8 cellular contexts compared by ENCODE assay signal in genomic region chr17:7403043-7403901, GRCh38.
A peak's percentile ranks its signal among the peaks of the same experiment; 100 is the strongest.
DNase-seq lines count a peak whose midpoint lies in the region; ATAC-seq and FAIRE-seq lines count a peak whose summit lies in the region.

No MANE protein-coding gene starts in this region.

- H3K9me3 Mint-ChIP-seq in T-helper 2 cell treated with Interferon-gamma antibody and Interleukin-4, amounts not matched to agents 5 μg/mL and 100 μg/mL, for 36 hours = no peaks in the 10 kb centered on the region

- H3K4me1 ChIP-seq in BLaER1 treated with 17β-estradiol and CSF1 and Interleukin-3, amounts not matched to agents 10 nM and 100 nM = peaks cover 21 to 44% (median 31%) of the 10 kb centered on the region in 10 experiments
- H3K4me1 ChIP-seq in endocrine pancreas (ENCODE audit: control insufficient read depth, insufficient read depth, low read length) (peaks cover 6% of the 10 kb centered on the region), mucosa of stomach (ENCODE audit: control insufficient read depth, insufficient read depth, low read length) (peaks cover 8% of the 10 kb centered on the region)

- peak overlapping the region; percentile 63 to 82 (median 78) for H3K4me3 ChIP-seq in BLaER1 treated with 17β-estradiol and CSF1 and Interleukin-3, amounts not matched to agents 10 nM and 100 nM
- H3K4me3 ChIP-seq in endocrine pancreas (ENCODE audit: control insufficient read depth, insufficient read depth, low read length) (no peak overlapping the region), mucosa of stomach (ENCODE audit: low read length) (peak overlapping the region; percentile 10)

- peak overlapping the region; percentile 26 to 83 (median 76); a peak in 21 of 22 replicates for H3K27ac ChIP-seq in BLaER1 treated with 17β-estradiol and CSF1 and Interleukin-3, amounts not matched to agents 10 nM and 100 nM

- peak overlapping the region; percentile 88 for H3K27ac Mint-ChIP-seq in T-helper 2 cell treated with Interferon-gamma antibody and Interleukin-4, amounts not matched to agents 5 μg/mL and 100 μg/mL, for 36 hours

- H3K27me3 Mint-ChIP-seq in T-helper 2 cell treated with Interferon-gamma antibody and Interleukin-4, amounts not matched to agents 5 μg/mL and 100 μg/mL, for 36 hours (ENCODE audit: low read depth) = peaks cover 20% of the 10 kb centered on the region

- H3K4me3 Mint-ChIP-seq in T-helper 2 cell treated with Interferon-gamma antibody and Interleukin-4, amounts not matched to agents 5 μg/mL and 100 μg/mL, for 36 hours = peak overlapping the region; percentile 97

- H3K27me3 ChIP-seq in BLaER1 treated with 17β-estradiol and CSF1 and Interleukin-3, amounts not matched to agents 10 nM and 100 nM = no peaks in the 10 kb centered on the region
- H3K27me3 ChIP-seq in endocrine pancreas (ENCODE audit: control insufficient read depth, insufficient read depth, low read length) = no peaks in the 10 kb centered on the region
- peaks cover 23% of the 10 kb centered on the region for H3K27me3 ChIP-seq in mucosa of stomach (ENCODE audit: control insufficient read depth, insufficient read depth, low read length)

- no peak for DNase-seq in T-helper 2 cell treated with Interferon-gamma antibody and Interleukin-4, amounts not matched to agents 5 μg/mL and 100 μg/mL, for 36 hours (ENCODE audit: low spot score)
- DNase-seq in urothelium cell line (ENCODE audit: low spot score) = peak; percentile 56
- DNase-seq in NCI-H187 (lab: John Stamatoyannopoulos, UW) = no peak

- H3K9me3 ChIP-seq in BLaER1 treated with 17β-estradiol and CSF1 and Interleukin-3, amounts not matched to agents 10 nM and 100 nM (replicated peaks in 1 of 11) = no peaks in the 10 kb centered on the region
- H3K9me3 ChIP-seq in endocrine pancreas (ENCODE audit: control insufficient read depth, low read length) (no peaks in the 10 kb centered on the region), mucosa of stomach (ENCODE audit: control insufficient read depth, low read length) (no peaks in the 10 kb centered on the region)

- no peak for FAIRE-seq in urothelium cell line (lab: Jason Lieb, UNC)

- peaks cover 0 to 12% (median 0%) of the 10 kb centered on the region in 11 experiments; a peak in 2 of 22 replicates for H4K20me1 ChIP-seq in BLaER1 treated with 17β-estradiol and CSF1 and Interleukin-3, amounts not matched to agents 10 nM and 100 nM

- peaks cover 0 to under 1% (median 0%) of the 10 kb centered on the region in 11 experiments; a peak in 3 of 22 replicates for H3K36me3 ChIP-seq in BLaER1 treated with 17β-estradiol and CSF1 and Interleukin-3, amounts not matched to agents 10 nM and 100 nM
- H3K36me3 ChIP-seq in endocrine pancreas (ENCODE audit: control insufficient read depth, insufficient read depth, low read length) (no peaks in the 10 kb centered on the region), mucosa of stomach (ENCODE audit: control insufficient read depth, insufficient read depth, low read length) (no peaks in the 10 kb centered on the region)

- H3K9ac ChIP-seq in BLaER1 treated with 17β-estradiol and CSF1 and Interleukin-3, amounts not matched to agents 10 nM and 100 nM = peak overlapping the region; percentile 76 to 87 (median 83)
- peak overlapping the region; percentile 60 for H3K9ac ChIP-seq in endocrine pancreas (ENCODE audit: control insufficient read depth, insufficient read depth, low read length)
- H3K9ac ChIP-seq in mucosa of stomach (ENCODE audit: low read length) = peak overlapping the region; percentile 70

- ATAC-seq in HG02571 (IDR thresholded peaks at IDR 0.05; ENCODE audit: unreplicated experiment) = peak; percentile 3
- no peak for ATAC-seq in HG02884 (IDR thresholded peaks at IDR 0.05; ENCODE audit: unreplicated experiment)

- peaks cover 4% of the 10 kb centered on the region for H3K36me3 Mint-ChIP-seq in T-helper 2 cell treated with Interferon-gamma antibody and Interleukin-4, amounts not matched to agents 5 μg/mL and 100 μg/mL, for 36 hours (ENCODE audit: low read depth)

- peaks cover 10% of the 10 kb centered on the region for H3K4me1 Mint-ChIP-seq in T-helper 2 cell treated with Interferon-gamma antibody and Interleukin-4, amounts not matched to agents 5 μg/mL and 100 μg/mL, for 36 hours (ENCODE audit: low read depth)

- peak overlapping the region; percentile 80 to 96 (median 92) for H3K4me2 ChIP-seq in BLaER1 treated with 17β-estradiol and CSF1 and Interleukin-3, amounts not matched to agents 10 nM and 100 nM
